Comparison of ENCODE assay signal across 14 cellular contexts in genomic region chr3:65951836-65952505, GRCh38.
DNase-seq lines count a peak whose midpoint lies in the region; TF ChIP-seq lines count a peak whose summit lies in the region.
"Had no signal": no experiment of that assay in that cellular context is flagged by ENCODE, and none has a peak within 500 bp of the region (broad histone marks: within the 10 kb centered on the region; RNA-seq: fewer than 3 reads in every experiment).

No MANE protein-coding gene starts in this region.

- no peaks in the 10 kb centered on the region for H3K27me3 ChIP-seq in sigmoid colon

- no peak for TF ChIP-seq POLR2A in sigmoid colon (IDR thresholded peaks at IDR 0.05)

- peaks cover 0 to 32% (median 25%) of the 10 kb centered on the region in 4 donors for H3K4me1 ChIP-seq in sigmoid colon

- DNase-seq in M059J (ENCODE audit: low read depth) (peak; percentile 53), dermis microvascular lymphatic vessel endothelial cell (ENCODE audit: low read depth in 2 of 2) (peak; percentile 78 to 83), NCI-H2081 (lab: John Stamatoyannopoulos, UW) (no peak), sigmoid colon (no peak), occipital lobe (lab: John Stamatoyannopoulos, UW) (no peak), NCI-H2196 treated with DMSO at 0.1 percent for 48 hours (lab: John Stamatoyannopoulos, UW; ENCODE audit: unreplicated experiment) (no peak)
- DNase-seq: activated CD8-positive, alpha-beta memory T cell treated with anti-CD3 and anti-CD28 coated beads, Interleukin-2, amount 10 ng/mL, durations not matched to agents 7 days and 5 days; stimulated activated naive B cell treated with anti-CD40 and anti-IgM and Interleukin-4, amounts not matched to agents 10 μg/mL and 1 μg/mL and 100 μg/mL, for 72 hours; T-cell had no signal

- 61 to 62% methylated on average over 4 of the region's 4 CpGs for WGBS in sigmoid colon, 2 donors

- peaks cover 5% of the 10 kb centered on the region for H3K27me3 Mint-ChIP-seq in nephron (ENCODE audit: low read depth)
- H3K27me3 Mint-ChIP-seq: IgD-negative memory B cell had no signal

- intact Hi-C loops in sigmoid colon (cut with DNase I) = loop anchor here (5.0 kb wide), 1 partner anchor 85 kb away; the partner anchor contains the start of gene MAGI1

- TF ChIP-seq CTCF in C4-2B (conservative IDR thresholded peaks at IDR 0.05) = no peak
- TF ChIP-seq CTCF in nephron (IDR thresholded peaks at IDR 0.05; ENCODE audit: unreplicated experiment in 3 of 3) = no peak
- TF ChIP-seq CTCF in sigmoid colon (IDR thresholded peaks at IDR 0.05) = no peak

- H3K9me3 Mint-ChIP-seq in nephron = no peaks in the 10 kb centered on the region
- H3K9me3 Mint-ChIP-seq: IgD-negative memory B cell, memory B cell had no signal

- H3K9me3 ChIP-seq in sigmoid colon = no peaks in the 10 kb centered on the region

- no peak for TF ChIP-seq EP300 in sigmoid colon (IDR thresholded peaks at IDR 0.05)

- no peaks in the 10 kb centered on the region for H3K36me3 Mint-ChIP-seq in nephron (ENCODE audit: low read depth)
- H3K36me3 Mint-ChIP-seq: activated CD8-positive, alpha-beta memory T cell treated with anti-CD3 and anti-CD28 coated beads, Interleukin-2, amount 10 ng/mL, durations not matched to agents 7 days and 5 days; CD14-positive monocyte; IgD-negative memory B cell; memory B cell; stimulated activated naive B cell treated with anti-CD40 and anti-IgM and Interleukin-4, amounts not matched to agents 10 μg/mL and 1 μg/mL and 100 μg/mL, for 72 hours; T-cell had no signal

- H3K36me3 ChIP-seq in sigmoid colon = no peaks in the 10 kb centered on the region

- peaks cover 65% of the 10 kb centered on the region for H3K4me1 Mint-ChIP-seq in nephron
- H3K4me1 Mint-ChIP-seq: activated CD8-positive, alpha-beta memory T cell treated with anti-CD3 and anti-CD28 coated beads, Interleukin-2, amount 10 ng/mL, durations not matched to agents 7 days and 5 days; memory B cell; stimulated activated naive B cell treated with anti-CD40 and anti-IgM and Interleukin-4, amounts not matched to agents 10 μg/mL and 1 μg/mL and 100 μg/mL, for 72 hours; T-cell had no signal

- H3K27ac ChIP-seq in C4-2B (peak overlapping the region; percentile 71), sigmoid colon (peak overlapping the region in 2 of 4 donors; percentile 1 to 18)

- H3K27ac Mint-ChIP-seq in nephron = peak overlapping the region; percentile 96 to 99 (median 98)
- H3K27ac Mint-ChIP-seq: activated CD8-positive, alpha-beta memory T cell treated with anti-CD3 and anti-CD28 coated beads, Interleukin-2, amount 10 ng/mL, durations not matched to agents 7 days and 5 days; CD14-positive monocyte; IgD-negative memory B cell; memory B cell; stimulated activated naive B cell treated with anti-CD40 and anti-IgM and Interleukin-4, amounts not matched to agents 10 μg/mL and 1 μg/mL and 100 μg/mL, for 72 hours; T-cell had no signal

- no peak overlapping the region for H3K4me3 Mint-ChIP-seq in nephron
- H3K4me3 Mint-ChIP-seq: activated CD8-positive, alpha-beta memory T cell treated with anti-CD3 and anti-CD28 coated beads, Interleukin-2, amount 10 ng/mL, durations not matched to agents 7 days and 5 days; CD14-positive monocyte; IgD-negative memory B cell; memory B cell; stimulated activated naive B cell treated with anti-CD40 and anti-IgM and Interleukin-4, amounts not matched to agents 10 μg/mL and 1 μg/mL and 100 μg/mL, for 72 hours; T-cell had no signal

- H3K4me3 ChIP-seq in sigmoid colon = no peak overlapping the region

Comparison
In these comparisons a context has a peak if more than half of its experiments do, and no peak if none do; other contexts are left out.
1. DNase-seq: peak in M059J (single experiment) and dermis microvascular lymphatic vessel endothelial cell (2 of 2); none in NCI-H2081 (0 of 2), sigmoid colon (single experiment), occipital lobe (single experiment) and NCI-H2196 treated with DMSO at 0.1 percent for 48 hours (single experiment).